ENCODE assay signal across 2 cellular contexts in genomic region chr3:179141890-179142289, GRCh38.
TF ChIP-seq lines count a peak whose summit lies in the region.

No MANE protein-coding gene starts in this region.

TF ChIP-seq in HCT116, 20 proteins besides CTCF, POLR2A, EP300 and RAD21:
- TF ChIP-seq SIN3A (IDR thresholded peaks at IDR 0.05; ENCODE audit: low read depth) (no peak), MAX (IDR thresholded peaks at IDR 0.05) (no peak), SRF (IDR thresholded peaks at IDR 0.05; ENCODE audit: low read depth) (no peak), ZNF274 (IDR thresholded peaks at IDR 0.05; ENCODE audit: low read depth, low read length) (no peak), YY1 (IDR thresholded peaks at IDR 0.05; ENCODE audit: extremely low read depth, insufficient replicate concordance, low read depth, low read length) (no peak), ZFX (IDR thresholded peaks at IDR 0.05) (no peak)
TF ChIP-seq in HCT116: peak in this region for 0.

TF ChIP-seq in K562, 482 proteins besides CTCF, POLR2A, EP300 and RAD21:
- no peak for TF ChIP-seq FOSL1 (tag; conservative IDR thresholded peaks at IDR 0.05)
- TF ChIP-seq YY1 (IDR thresholded peaks at IDR 0.05; ENCODE audit: borderline replicate concordance in 1 of 3, control insufficient read depth in 1 of 3, extremely low read depth in 1 of 3, insufficient read depth in 3 of 3, insufficient read length in 1 of 3, insufficient replicate concordance in 2 of 3, low read depth in 1 of 3, low read length in 2 of 3): no peak
- TF ChIP-seq ZNF217 (CRISPR knock-in tag; IDR thresholded peaks at IDR 0.05): no peak
- no peak for TF ChIP-seq ZNF174 (CRISPR knock-in tag; IDR thresholded peaks at IDR 0.05)
- TF ChIP-seq VEZF1 (CRISPR knock-in tag; IDR thresholded peaks at IDR 0.05): no peak
- no peak for TF ChIP-seq RHOXF2B (CRISPR knock-in tag; conservative IDR thresholded peaks at IDR 0.05)
- TF ChIP-seq RNF219 (CRISPR knock-in tag; IDR thresholded peaks at IDR 0.05): no peak
- TF ChIP-seq ZKSCAN8 (CRISPR knock-in tag; IDR thresholded peaks at IDR 0.05): no peak
- no peak for TF ChIP-seq NEUROD1 (IDR thresholded peaks at IDR 0.05; ENCODE audit: borderline replicate concordance, low read depth, low read length, partially characterized antibody)
- TF ChIP-seq U2AF1 (optimal IDR thresholded peaks at IDR 0.05; ENCODE audit: low read depth, low read length): no peak
- TF ChIP-seq KAT2B (IDR thresholded peaks at IDR 0.05; ENCODE audit: low read depth, low read length): no peak
- no peak for TF ChIP-seq ZNF445 (CRISPR knock-in tag; IDR thresholded peaks at IDR 0.05; ENCODE audit: low read depth)
- TF ChIP-seq XRCC4 (IDR thresholded peaks at IDR 0.05; ENCODE audit: extremely low read depth, insufficient read depth, insufficient read length): no peak
- no peak for TF ChIP-seq RNF2 (IDR thresholded peaks at IDR 0.05)
- TF ChIP-seq TRIM28 (IDR thresholded peaks at IDR 0.05): no peak
- TF ChIP-seq ETV6 (IDR thresholded peaks at IDR 0.05; ENCODE audit: borderline replicate concordance in 1 of 2, low read depth in 2 of 2, low read length in 1 of 2): no peak
- TF ChIP-seq ETV6 (CRISPR knock-in tag; IDR thresholded peaks at IDR 0.05; ENCODE audit: borderline replicate concordance): no peak
- TF ChIP-seq CGGBP1 (CRISPR knock-in tag; IDR thresholded peaks at IDR 0.05): no peak
TF ChIP-seq in K562: peak in this region for 0.
